Comparison of ENCODE assay signal across 10 cellular contexts in genomic region chr21:44865561-44866280, GRCh38. TPM values are rescaled to one million over a fixed set of nuclear protein-coding genes. Genes with fewer than 3 reads are reported as not detected.
DNase-seq lines count a peak whose midpoint lies in the region; ATAC-seq and TF ChIP-seq lines count a peak whose summit lies in the region.
"Had no signal": no experiment of that assay in that cellular context is flagged by ENCODE, and none has a peak within 500 bp of the region (broad histone marks: within the 10 kb centered on the region; RNA-seq: fewer than 3 reads in every experiment).

No MANE protein-coding gene starts in this region.

- H3K9me3 ChIP-seq in GM23248 (ENCODE audit: low read depth), result no peaks in the 10 kb centered on the region

- H3K27ac ChIP-seq in GM23248, result no peak overlapping the region
- H3K27ac ChIP-seq: epithelial cell of prostate had no signal

- peaks cover 47% of the 10 kb centered on the region for H3K36me3 Mint-ChIP-seq in activated B cell treated with CpG ODN at 0.5 μM for 24 hours (ENCODE audit: low read depth)

- TF ChIP-seq CTCF in activated B cell treated with CpG ODN at 0.5 μM for 24 hours (IDR thresholded peaks at IDR 0.05), result no peak

- no peaks in the 10 kb centered on the region for H3K9me3 Mint-ChIP-seq in activated B cell treated with CpG ODN at 0.5 μM for 24 hours

- peaks cover 58% of the 10 kb centered on the region for H3K4me1 Mint-ChIP-seq in activated B cell treated with CpG ODN at 0.5 μM for 24 hours

- H3K9me2 ChIP-seq in GM23248 (ENCODE audit: insufficient read depth), result no peaks in the 10 kb centered on the region

- intact Hi-C loops in activated B cell treated with CpG ODN at 0.5 μM for 24 hours (cut with micrococcal nuclease), result loop anchor here (1.0 to 2.0 kb wide), 6 partner anchors 8 to 67 kb away; partner anchors contain the start of genes PTTG1IP and SUMO3
- intact Hi-C loops in left colon (cut with DNase I, micrococcal nuclease), result no loop called here

- no peak overlapping the region for H3K4me3 ChIP-seq in GM23248

- ATAC-seq in HG03469 (IDR thresholded peaks at IDR 0.05; ENCODE audit: unreplicated experiment) (peak; percentile 51), activated B cell treated with CpG ODN at 0.5 μM for 24 hours (ENCODE audit: low read depth) (peak; percentile 96), left colon (peak; percentile 63), GM19397 (IDR thresholded peaks at IDR 0.05; ENCODE audit: unreplicated experiment) (no peak)

- in situ Hi-C loops in GM23248 (cut with MboI), result no loop called here

- no peak overlapping the region for H3K4me2 ChIP-seq in GM23248 (ENCODE audit: unreplicated experiment)

- H3K9ac ChIP-seq in GM23248, result no peak overlapping the region

- peak overlapping the region; percentile 73 for H3K4me3 Mint-ChIP-seq in activated B cell treated with CpG ODN at 0.5 μM for 24 hours

- H3F3A ChIP-seq in GM23248 (ENCODE audit: insufficient read depth), result peaks cover 42% of the 10 kb centered on the region

- no peaks in the 10 kb centered on the region for H3K27me3 ChIP-seq in GM23248 (replicated peaks; ENCODE audit: insufficient read depth)

- no peaks in the 10 kb centered on the region for H3K27me3 Mint-ChIP-seq in activated B cell treated with CpG ODN at 0.5 μM for 24 hours

- H3K27ac Mint-ChIP-seq in activated B cell treated with CpG ODN at 0.5 μM for 24 hours, result peak overlapping the region; percentile 81

- POLR2A ChIA-PET in activated B cell treated with CpG ODN at 0.5 μM for 24 hours (lab: Charles Lee), result interaction anchor here (1.0 to 1.5 kb wide), 3 partner anchors 8 to 64 kb away, joined by 3 to 6 read pairs (median 5); partner anchors contain the start of genes PTTG1IP and UBE2G2

- H3K79me2 ChIP-seq in GM23248 (ENCODE audit: insufficient read depth), result peaks cover 100% of the 10 kb centered on the region

- CTCF ChIA-PET in activated B cell treated with CpG ODN at 0.5 μM for 24 hours (lab: Charles Lee), result no interaction called here

- DNase-seq in AML-193 (lab: John Stamatoyannopoulos, UW) (peak; percentile 48 to 71), activated B cell treated with CpG ODN at 0.5 μM for 24 hours (peak; percentile 54), left colon (no peak), GM23248 (no peak), GM03348 (ENCODE audit: low spot score) (no peak), NCI-H1105 (lab: John Stamatoyannopoulos, UW) (no peak)
- DNase-seq: NCI-H526 treated with DMSO at 0.1 percent for 48 hours had no signal

- no peak overlapping the region for H2AFZ ChIP-seq in GM23248

- WGBS in GM23248 (ENCODE audit: low coverage in 1 of 2, low lambda C conversion rate in 2 of 2, missing lambda C conversion rate in 2 of 2), 2 experiments, result 90 to 97% methylated on average over 11 to 12 of the region's 12 CpGs

- H4K20me1 ChIP-seq in GM23248 (ENCODE audit: insufficient read depth), result peaks cover 15% of the 10 kb centered on the region; the same call in 1 of the 2 replicates

- peaks cover 53% of the 10 kb centered on the region for H3K4me1 ChIP-seq in GM23248 (ENCODE audit: insufficient read depth)

- peaks cover 21% of the 10 kb centered on the region for H3K36me3 ChIP-seq in GM23248 (ENCODE audit: low read depth)

RNA-seq across cellular contexts. Expression of gene PTTG1IP, which starts 7.8 kb away (rescaled TPM):
- total RNA-seq in activated B cell treated with CpG ODN at 0.5 μM for 24 hours (35.3 and 36.6 TPM in 2 replicates), left colon (100 to 1,000 TPM; 206 to 380 TPM)
- total RNA-seq in GM23248 (2014; rRNA removed; shearing (Covaris generic)), result 680 and 814 TPM in 2 replicates
- 676 and 703 TPM in 2 replicates for polyA plus RNA-seq in GM23248 (2016; fragmentation: Nextera tagmentation; extraction: Ambion mirVana)

RNA-seq across cellular contexts. Expression of gene SUMO3, which starts 47.9 kb away (rescaled TPM):
- total RNA-seq in activated B cell treated with CpG ODN at 0.5 μM for 24 hours (63.2 and 66.0 TPM in 2 replicates), left colon (10 to 100 TPM; 67.3 to 73.2 TPM)
- 97.3 and 110 TPM in 2 replicates for total RNA-seq in GM23248 (2014; rRNA removed; shearing (Covaris generic))
- polyA plus RNA-seq in GM23248 (2016; fragmentation: Nextera tagmentation; extraction: Ambion mirVana), result 178 TPM in 2 replicates

RNA-seq across cellular contexts. Expression of gene ITGB2, which starts 55.0 kb away (rescaled TPM):
- total RNA-seq in activated B cell treated with CpG ODN at 0.5 μM for 24 hours (124 and 131 TPM in 2 replicates), left colon (10 to 100 TPM in 1 of 2 donors, 1 to 10 TPM in 1; 6.8 to 33.1 TPM)
- 1.3 and 2.1 TPM in 2 replicates for total RNA-seq in GM23248 (2014; rRNA removed; shearing (Covaris generic))
- 2.2 and 2.7 TPM in 2 replicates for polyA plus RNA-seq in GM23248 (2016; fragmentation: Nextera tagmentation; extraction: Ambion mirVana)

Comparison
In these comparisons a context has a peak if more than half of its experiments do, and no peak if none do; other contexts are left out.
1. DNase-seq: peak in AML-193 (2 of 2) and activated B cell treated with CpG ODN at 0.5 μM for 24 hours (single experiment); none in left colon (0 of 2), GM23248 (single experiment), GM03348 (single experiment) and NCI-H1105 (single experiment).